20 cellular contexts compared by ENCODE assay signal in genomic region chr2:222426836-222427130, GRCh38. TPM values are rescaled to one million over a fixed set of nuclear protein-coding genes. Genes with fewer than 3 reads are reported as not detected.
A peak's percentile ranks its signal among the peaks of the same experiment; 100 is the strongest.
DNase-seq lines count a peak whose midpoint lies in the region; ATAC-seq and TF ChIP-seq lines count a peak whose summit lies in the region.
"Had no signal": no experiment of that assay in that cellular context is flagged by ENCODE, and none has a peak within 500 bp of the region (broad histone marks: within the 10 kb centered on the region; RNA-seq: fewer than 3 reads in every experiment).

No MANE protein-coding gene starts in this region.

- H3K4me1 ChIP-seq in HEK293 (ENCODE audit: control insufficient read depth, insufficient read depth, low read length): peaks cover 30% of the 10 kb centered on the region
- peaks cover 4% of the 10 kb centered on the region for H3K4me1 ChIP-seq in colonic mucosa
- H3K4me1 ChIP-seq in OCI-LY7 (ENCODE audit: insufficient read depth, low read length, poor library complexity, severe bottlenecking): no peaks in the 10 kb centered on the region
- H3K4me1 ChIP-seq: BLaER1, psoas muscle had no signal

- H3K27me3 ChIP-seq in colonic mucosa: no peaks in the 10 kb centered on the region
- H3K27me3 ChIP-seq: BLaER1, MG63 had no signal

- peak overlapping the region; percentile 93 for H3K27ac ChIP-seq in HEK293 (ENCODE audit: extremely low read depth, low read depth, low read length)
- H3K27ac ChIP-seq in colonic mucosa: peak overlapping the region; percentile 86
- H3K27ac ChIP-seq in OCI-LY7 (ENCODE audit: low read depth, low read length, poor library complexity, severe bottlenecking): no peak overlapping the region
- H3K27ac ChIP-seq: BLaER1, psoas muscle had no signal

- H3K4me3 ChIP-seq in HEK293 (ENCODE audit: low read depth, low read length): no peak overlapping the region
- H3K4me3 ChIP-seq in colonic mucosa: no peak overlapping the region
- H3K4me3 ChIP-seq in OCI-LY7 (ENCODE audit: low read depth, low read length, poor library complexity, severe bottlenecking): no peak overlapping the region
- H3K4me3 ChIP-seq: BLaER1, MG63, psoas muscle, spleen had no signal

- no TSS peak for BruUV-seq in OCI-LY7 (replicated peaks; lab: Mats Ljungman, UMichigan)

- intact Hi-C loops in activated CD4-positive, alpha-beta T cell treated with anti-CD3 and anti-CD28 coated beads, Interleukin-2, amount 10 ng/mL, durations not matched to agents 24 days and 14 days (cut with micrococcal nuclease): loop anchor here (10.0 kb wide), 1 partner anchor 1598 kb away; no protein-coding TSS in a partner anchor
- intact Hi-C loops in colonic mucosa (cut with DNase I) (no loop called here), OCI-LY7 (cut with micrococcal nuclease; ENCODE audit: unreplicated experiment) (no loop called here)

- H3K9ac ChIP-seq in colonic mucosa (ENCODE audit: low read depth in 2 of 2, low read length in 2 of 2): peak overlapping the region in 1 of 2 donors; percentile 95
- H3K9ac ChIP-seq: BLaER1 had no signal

- no peaks in the 10 kb centered on the region for H4K20me1 ChIP-seq in OCI-LY7 (ENCODE audit: insufficient read depth, low read length)
- H4K20me1 ChIP-seq: BLaER1 had no signal

- H3K9me3 ChIP-seq in HEK293 (ENCODE audit: control insufficient read depth, insufficient read depth, low read depth, low read length): no peaks in the 10 kb centered on the region
- no peaks in the 10 kb centered on the region for H3K9me3 ChIP-seq in colonic mucosa
- H3K9me3 ChIP-seq in OCI-LY7 (ENCODE audit: low read length): no peaks in the 10 kb centered on the region
- H3K9me3 ChIP-seq: MG63, psoas muscle, spleen had no signal

- H3K9me2 ChIP-seq in OCI-LY7 (ENCODE audit: insufficient read depth, low read length): no peaks in the 10 kb centered on the region

- no peaks in the 10 kb centered on the region for H3K36me3 ChIP-seq in HEK293 (ENCODE audit: control insufficient read depth in 2 of 2, insufficient read depth in 1 of 2, low read length in 2 of 2)
- H3K36me3 ChIP-seq in colonic mucosa: no peaks in the 10 kb centered on the region
- no peaks in the 10 kb centered on the region for H3K36me3 ChIP-seq in OCI-LY7 (ENCODE audit: insufficient read depth, low read length)
- H3K36me3 ChIP-seq: BLaER1, MG63, spleen had no signal

- H3K4me1 Mint-ChIP-seq in activated CD4-positive, alpha-beta T cell treated with anti-CD3 and anti-CD28 coated beads, Interleukin-2, amount 10 ng/mL, durations not matched to agents 24 days and 14 days: peaks cover 47% of the 10 kb centered on the region
- peaks cover 38% of the 10 kb centered on the region for H3K4me1 Mint-ChIP-seq in progenitor cell of endocrine pancreas (ENCODE audit: low read depth)

- TF ChIP-seq CTCF in HEK293 (tag by site-specific recombination; IDR thresholded peaks at IDR 0.05): no peak
- TF ChIP-seq CTCF in colonic mucosa (IDR thresholded peaks at IDR 0.05): no peak
- TF ChIP-seq CTCF in progenitor cell of endocrine pancreas (IDR thresholded peaks at IDR 0.05; ENCODE audit: unreplicated experiment): no peak
- TF ChIP-seq CTCF in OCI-LY7 (conservative IDR thresholded peaks at IDR 0.05; ENCODE audit: low read length): no peak

- ATAC-seq in GM18502 (IDR thresholded peaks at IDR 0.05; ENCODE audit: poor library complexity, unreplicated experiment): no peak
- ATAC-seq: activated naive CD8-positive, alpha-beta T cell treated with anti-CD3 and anti-CD28 coated beads, Interleukin-2, amount 50 U/mL, for 24 hours; psoas muscle; Right ventricle myocardium inferior had no signal

- H3K4me3 Mint-ChIP-seq in activated CD4-positive, alpha-beta T cell treated with anti-CD3 and anti-CD28 coated beads, Interleukin-2, amount 10 ng/mL, durations not matched to agents 24 days and 14 days: peak overlapping the region; percentile 78
- peak overlapping the region; percentile 86 for H3K4me3 Mint-ChIP-seq in progenitor cell of endocrine pancreas (ENCODE audit: low read depth)
- H3K4me3 Mint-ChIP-seq: HFFc6 had no signal

- no peak for DNase-seq in activated CD4-positive, alpha-beta T cell treated with anti-CD3 and anti-CD28 coated beads, Interleukin-2, amount 10 ng/mL, durations not matched to agents 24 days and 14 days
- DNase-seq in activated CD4-positive, alpha-beta T cell treated with anti-CD3 and anti-CD28 coated beads, Interleukin-2, amount 50 U/mL, for 1 hour: no peak
- DNase-seq in colonic mucosa (no peak), progenitor cell of endocrine pancreas (ENCODE audit: low spot score, unreplicated experiment) (no peak), C1 segment of cervical spinal cord (lab: John Stamatoyannopoulos, UW) (no peak), OCI-LY7 (ENCODE audit: low spot score) (no peak)
- DNase-seq: activated CD4-positive, CD25-positive, alpha-beta regulatory T cell treated with anti-CD3 and anti-CD28 coated beads, Interleukin-2, amount 50 U/mL, for 72 hours; activated naive CD8-positive, alpha-beta T cell treated with anti-CD3 and anti-CD28 coated beads, Interleukin-2, amount 50 U/mL, for 24 hours; DMS79; head of caudate nucleus; HFFc6; MG63; NCI-H226; psoas muscle; spleen had no signal

- peaks cover 7% of the 10 kb centered on the region for H3K9me3 Mint-ChIP-seq in activated CD4-positive, alpha-beta T cell treated with anti-CD3 and anti-CD28 coated beads, Interleukin-2, amount 10 ng/mL, durations not matched to agents 24 days and 14 days
- peaks cover 8% of the 10 kb centered on the region for H3K9me3 Mint-ChIP-seq in progenitor cell of endocrine pancreas (ENCODE audit: low read depth)

- POLR2A ChIA-PET in HEK293 (lab: Yijun Ruan, JAX): no interaction called here
- POLR2A ChIA-PET in OCI-LY7 (lab: Charles Lee): no interaction called here

- peaks cover 34% of the 10 kb centered on the region for H3K36me3 Mint-ChIP-seq in activated CD4-positive, alpha-beta T cell treated with anti-CD3 and anti-CD28 coated beads, Interleukin-2, amount 10 ng/mL, durations not matched to agents 24 days and 14 days (ENCODE audit: low read depth)
- peaks cover 11% of the 10 kb centered on the region for H3K36me3 Mint-ChIP-seq in progenitor cell of endocrine pancreas (ENCODE audit: insufficient read depth)

- no peak overlapping the region for H2AFZ ChIP-seq in OCI-LY7 (ENCODE audit: low read length)

- H3K27me3 Mint-ChIP-seq in activated CD4-positive, alpha-beta T cell treated with anti-CD3 and anti-CD28 coated beads, Interleukin-2, amount 10 ng/mL, durations not matched to agents 24 days and 14 days: peaks cover 18% of the 10 kb centered on the region
- peaks cover 28% of the 10 kb centered on the region for H3K27me3 Mint-ChIP-seq in progenitor cell of endocrine pancreas

- CTCF ChIA-PET in HEK293 (lab: Yijun Ruan, JAX): interaction anchor here (0.5 to 1.9 kb wide), 5 partner anchors 8 to 402 kb away, joined by 3 to 5 read pairs (median 3); no protein-coding TSS in a partner anchor
- CTCF ChIA-PET in OCI-LY7 (lab: Charles Lee; ENCODE audit: unreplicated experiment): no interaction called here

- no peak overlapping the region for H3K4me2 ChIP-seq in OCI-LY7 (ENCODE audit: low read length)
- H3K4me2 ChIP-seq: BLaER1 had no signal

- no peaks in the 10 kb centered on the region for H3K79me2 ChIP-seq in OCI-LY7 (ENCODE audit: insufficient read depth, low read depth, low read length)

- peak overlapping the region; percentile 89 for H3K27ac Mint-ChIP-seq in activated CD4-positive, alpha-beta T cell treated with anti-CD3 and anti-CD28 coated beads, Interleukin-2, amount 10 ng/mL, durations not matched to agents 24 days and 14 days
- peak overlapping the region; percentile 58 for H3K27ac Mint-ChIP-seq in progenitor cell of endocrine pancreas
- H3K27ac Mint-ChIP-seq: HFFc6 had no signal

TF ChIP-seq in HEK293, 187 proteins besides CTCF, POLR2A, EP300 and RAD21:
- TF ChIP-seq ZNF335 (tag by site-specific recombination; conservative IDR thresholded peaks at IDR 0.05) (peak; percentile 31; the same call in 1 of the 2 replicates), ZFHX2 (tag by site-specific recombination; conservative IDR thresholded peaks at IDR 0.05) (no peak)

RNA-seq across cellular contexts. Expression of gene SGPP2, which starts 2.4 kb away (rescaled TPM):
- total RNA-seq in activated CD4-positive, alpha-beta T cell treated with anti-CD3 and anti-CD28 coated beads, Interleukin-2, amount 10 ng/mL, durations not matched to agents 24 days and 14 days: 22.9 and 23.0 TPM in 2 replicates
- total RNA-seq in colonic mucosa (10 to 100 TPM; 54.0 to 96.5 TPM), progenitor cell of endocrine pancreas (14.2 and 19.8 TPM in 2 replicates), OCI-LY7 (2022) (not detected in 2 replicates)
- not detected in 2 replicates for total RNA-seq in OCI-LY7 (2014; rRNA removed; shearing (Covaris generic))
- total RNA-seq: A172, HFFc6 had no signal

Comparison
In these comparisons a context has a peak if more than half of its experiments do, and no peak if none do; other contexts are left out.
1. RNA of gene SGPP2, which starts 2.4 kb away (total RNA-seq): 54.0 to 96.5 TPM in colonic mucosa, 22.9 to 23.0 TPM in activated CD4-positive, alpha-beta T cell treated with anti-CD3 and anti-CD28 coated beads, Interleukin-2, amount 10 ng/mL, durations not matched to agents 24 days and 14 days and 14.2 to 19.8 TPM in progenitor cell of endocrine pancreas; not detected in OCI-LY7; every median in the first group is over 10 times any median in the second.